ENCODE assay signal across 13 cellular contexts in genomic region chr2:126796931-126797621, GRCh38.
"Had no signal": no experiment of that assay in that cellular context is flagged by ENCODE, and none has a peak within 500 bp of the region (broad histone marks: within the 10 kb centered on the region; RNA-seq: fewer than 3 reads in every experiment).

No MANE protein-coding gene starts in this region.

- H3K9me3 ChIP-seq: esophagus squamous epithelium, lower lobe of right lung, suprapubic skin had no signal

- DNase-seq: activated T-cell treated with anti-CD3 and anti-CD28 coated beads, Interleukin-2, amount 50 U/mL, for 48 hours; caudate nucleus; esophagus squamous epithelium; lower lobe of right lung; naive B cell; stimulated activated CD4-positive, alpha-beta T cell treated with anti-CD3 and anti-CD28 coated beads, Interleukin-15, amount 100 ng/mL, for 24 hours; stimulated activated CD4-positive, alpha-beta T cell treated with anti-CD3 and anti-CD28 coated beads, Interleukin-4, amount 100 ng/mL, for 1 hour; stimulated activated naive CD4-positive, alpha-beta T cell had no signal

- H3K36me3 ChIP-seq: esophagus squamous epithelium, lower lobe of right lung, suprapubic skin had no signal

- ATAC-seq: activated CD4-positive, CD25-positive, alpha-beta regulatory T cell treated with anti-CD3 and anti-CD28 coated beads, Interleukin-2, amount 50 U/mL, for 24 hours; activated naive CD4-positive, alpha-beta T cell treated with anti-CD3 and anti-CD28 coated beads, Interleukin-2, amount 50 U/mL, for 72 hours had no signal

- H3K4me1 ChIP-seq: esophagus squamous epithelium, lower lobe of right lung, parathyroid adenoma, suprapubic skin had no signal

- H3K27ac ChIP-seq: coronary artery, esophagus squamous epithelium, lower lobe of right lung, parathyroid adenoma, suprapubic skin had no signal

- H3K4me3 ChIP-seq: coronary artery, esophagus squamous epithelium, lower lobe of right lung, suprapubic skin had no signal
